In genomic region chrX:17635231-17635630, GRCh38 we compare ENCODE assay signal across 8 cellular contexts.
DNase-seq lines count a peak whose midpoint lies in the region; ATAC-seq and TF ChIP-seq lines count a peak whose summit lies in the region.

No MANE protein-coding gene starts in this region.

- no peaks in the 10 kb centered on the region for H3K27me3 ChIP-seq in MG63
- H3K27me3 ChIP-seq in esophagus muscularis mucosa = no peaks in the 10 kb centered on the region

- intact Hi-C loops in esophagus muscularis mucosa (cut with DNase I) (no loop called here), lower leg skin (cut with DNase I; ENCODE audit: low total_unique reads) (no loop called here)

- TF ChIP-seq CTCF in esophagus muscularis mucosa (IDR thresholded peaks at IDR 0.05) (no peak), lower leg skin (IDR thresholded peaks at IDR 0.05) (no peak)

- H3K9me3 ChIP-seq in MG63 = no peaks in the 10 kb centered on the region
- H3K9me3 ChIP-seq in esophagus muscularis mucosa = no peaks in the 10 kb centered on the region

- no peak for TF ChIP-seq EP300 in esophagus muscularis mucosa (IDR thresholded peaks at IDR 0.05)

- no peak overlapping the region for H3K4me3 ChIP-seq in MG63
- H3K4me3 ChIP-seq in esophagus muscularis mucosa = no peak overlapping the region
- H3K4me3 ChIP-seq in lower leg skin (ENCODE audit: low read depth, poor library complexity, severe bottlenecking) = no peak overlapping the region

- H3K27ac ChIP-seq in esophagus muscularis mucosa (replicated peaks in 1 of 4) = no peak overlapping the region

- H3K36me3 ChIP-seq in MG63 (no peaks in the 10 kb centered on the region), esophagus muscularis mucosa (no peaks in the 10 kb centered on the region)

- peaks cover 0 to 5% (median 2%) of the 10 kb centered on the region in 4 donors for H3K4me1 ChIP-seq in esophagus muscularis mucosa

- DNase-seq in A172 (ENCODE audit: low spot score) = peak; percentile 9
- DNase-seq in MG63 = peak; percentile 12
- peak; percentile 88 for DNase-seq in SK-N-DZ (ENCODE audit: low spot score)
- peak; percentile 79 for DNase-seq in iPS-NIHi11 (ENCODE audit: low spot score)
- DNase-seq in esophagus muscularis mucosa (ENCODE audit: extremely low spot score) = no peak
- DNase-seq in SKM-1 treated with dmso at 0.1 percent for 144 hours (lab: John Stamatoyannopoulos, UW; ENCODE audit: unreplicated experiment) = no peak
- no peak for DNase-seq in lower leg skin (ENCODE audit: low spot score in 2 of 2)

- 39% methylated on average over 5 of the region's 5 CpGs for WGBS in esophagus muscularis mucosa
- 29 to 87% methylated on average over 3 to 5 of the region's 5 CpGs for WGBS in lower leg skin, 2 donors

- TF ChIP-seq POLR2A in esophagus muscularis mucosa (IDR thresholded peaks at IDR 0.05; ENCODE audit: low read depth) (no peak), lower leg skin (IDR thresholded peaks at IDR 0.05) (no peak)

- ATAC-seq in HG03378 (IDR thresholded peaks at IDR 0.05; ENCODE audit: unreplicated experiment) = no peak

Comparison
In these comparisons a context has a peak if more than half of its experiments do, and no peak if none do; other contexts are left out.
1. DNase-seq: peak in A172 (single experiment), MG63 (single experiment), SK-N-DZ (single experiment) and iPS-NIHi11 (single experiment); none in esophagus muscularis mucosa (single experiment), SKM-1 treated with dmso at 0.1 percent for 144 hours (single experiment) and lower leg skin (0 of 2).